Comparison of ENCODE assay signal across 16 cellular contexts in the genomic region with DNA sequence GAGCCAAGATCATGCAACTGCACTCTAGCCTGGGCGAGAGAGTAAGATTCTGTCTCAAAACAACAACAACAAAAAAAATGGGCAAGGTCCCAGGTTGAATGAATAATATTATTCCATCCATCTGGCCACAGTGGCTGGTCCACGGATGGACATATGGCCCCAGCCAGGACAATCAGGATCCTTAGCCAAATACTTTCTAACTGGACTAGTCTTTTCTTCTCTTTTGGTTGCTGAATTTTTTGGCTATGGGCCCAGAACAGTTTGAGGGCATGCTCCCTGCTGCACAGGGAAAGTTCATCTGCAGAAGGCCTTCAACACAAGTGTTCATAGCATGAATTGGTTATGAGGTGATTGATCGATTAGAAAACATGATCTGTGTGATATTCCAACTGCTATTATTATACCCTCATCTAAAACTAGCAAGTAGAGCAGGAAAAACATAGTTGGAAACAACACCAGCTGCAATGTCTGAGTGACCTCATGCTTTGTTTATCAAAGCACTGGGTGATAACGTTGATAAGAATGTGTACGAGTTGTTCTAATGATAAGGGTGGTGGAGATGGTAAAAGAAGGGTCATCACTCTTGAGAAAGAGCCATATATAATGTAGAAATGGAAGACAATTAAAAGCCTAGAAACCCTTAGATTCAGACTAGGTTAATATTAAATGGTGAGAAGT. TPM values are rescaled to one million over a fixed set of nuclear protein-coding genes. Genes with fewer than 3 reads are reported as not detected.
A peak's percentile ranks its signal among the peaks of the same experiment; 100 is the strongest.
DNase-seq lines count a peak whose midpoint lies in the region; ATAC-seq and TF ChIP-seq lines count a peak whose summit lies in the region.
"Had no signal": no experiment of that assay in that cellular context is flagged by ENCODE, and none has a peak within 500 bp of the region (broad histone marks: within the 10 kb centered on the region; RNA-seq: fewer than 3 reads in every experiment).

No MANE protein-coding gene starts in this region.

- no peaks in the 10 kb centered on the region for H3K9me3 ChIP-seq in uterus
- H3K9me3 ChIP-seq: psoas muscle, SK-N-SH, suprapubic skin had no signal

- no peaks in the 10 kb centered on the region for H3K4me1 ChIP-seq in uterus

- no peaks in the 10 kb centered on the region for H3K36me3 ChIP-seq in uterus
- H3K36me3 ChIP-seq: suprapubic skin had no signal

- no peaks in the 10 kb centered on the region for H3K27me3 ChIP-seq in uterus
- H3K27me3 ChIP-seq: suprapubic skin had no signal

- no peaks in the 10 kb centered on the region for H3K4me1 Mint-ChIP-seq in activated CD4-positive, alpha-beta T cell treated with anti-CD3 and anti-CD28 coated beads, Interleukin-2, amount 10 ng/mL, durations not matched to agents 24 days and 14 days
- H3K4me1 Mint-ChIP-seq: central memory CD8-positive, alpha-beta T cell had no signal

- no peaks in the 10 kb centered on the region for H3K36me3 Mint-ChIP-seq in activated CD4-positive, alpha-beta T cell treated with anti-CD3 and anti-CD28 coated beads, Interleukin-2, amount 10 ng/mL, durations not matched to agents 24 days and 14 days (ENCODE audit: low read depth)

- intact Hi-C loops in uterus (cut with DNase I; ENCODE audit: low total_unique reads): no loop called here
- intact Hi-C loops in activated CD4-positive, alpha-beta T cell treated with anti-CD3 and anti-CD28 coated beads, Interleukin-2, amount 10 ng/mL, durations not matched to agents 24 days and 14 days (cut with micrococcal nuclease): no loop called here

- H3K27me3 Mint-ChIP-seq in activated CD4-positive, alpha-beta T cell treated with anti-CD3 and anti-CD28 coated beads, Interleukin-2, amount 10 ng/mL, durations not matched to agents 24 days and 14 days: peaks cover 2% of the 10 kb centered on the region

- no peak for TF ChIP-seq CTCF in choroid plexus epithelial cell (conservative IDR thresholded peaks at IDR 0.05; ENCODE audit: low read depth, low read length)
- no peak for TF ChIP-seq CTCF in uterus (IDR thresholded peaks at IDR 0.05)

- no peak overlapping the region for H3K27ac Mint-ChIP-seq in activated CD4-positive, alpha-beta T cell treated with anti-CD3 and anti-CD28 coated beads, Interleukin-2, amount 10 ng/mL, durations not matched to agents 24 days and 14 days
- H3K27ac Mint-ChIP-seq: HFFc6 had no signal

- peak; percentile 0 for DNase-seq in NCI-H748 (lab: John Stamatoyannopoulos, UW; ENCODE audit: unreplicated experiment)
- DNase-seq in NCI-H748 treated with DMSO at 0.1 percent for 48 hours (lab: John Stamatoyannopoulos, UW): no peak
- DNase-seq in choroid plexus epithelial cell (ENCODE audit: low read depth): peak; percentile 61
- peak; percentile 68 for DNase-seq in left lobe of liver (ENCODE audit: low spot score)
- DNase-seq in uterus: peak in 1 of 2 donors; percentile 17
- DNase-seq in activated CD4-positive, alpha-beta T cell treated with anti-CD3 and anti-CD28 coated beads, Interleukin-2, amount 10 ng/mL, durations not matched to agents 24 days and 14 days: no peak
- DNase-seq in activated CD8-positive, alpha-beta memory T cell treated with anti-CD3 and anti-CD28 coated beads for 24 hours: no peak
- no peak for DNase-seq in NOMO-1 treated with dmso at 0.1 percent for 144 hours (lab: John Stamatoyannopoulos, UW; ENCODE audit: unreplicated experiment)
- DNase-seq: activated CD4-positive, CD25-positive, alpha-beta regulatory T cell treated with anti-CD3 and anti-CD28 coated beads, Interleukin-2, amount 50 U/mL, for 72 hours; DMS153; HFFc6; NCI-H82; psoas muscle; SK-N-SH had no signal

- peaks cover 7% of the 10 kb centered on the region for H3K9me3 Mint-ChIP-seq in activated CD4-positive, alpha-beta T cell treated with anti-CD3 and anti-CD28 coated beads, Interleukin-2, amount 10 ng/mL, durations not matched to agents 24 days and 14 days
- H3K9me3 Mint-ChIP-seq: central memory CD8-positive, alpha-beta T cell had no signal

- peak; percentile 82 for ATAC-seq in left lobe of liver

- no peak overlapping the region for H3K4me3 ChIP-seq in choroid plexus epithelial cell (ENCODE audit: low read depth, low read length)
- H3K4me3 ChIP-seq in uterus: no peak overlapping the region
- H3K4me3 ChIP-seq: psoas muscle, suprapubic skin had no signal

- TF ChIP-seq POLR2A in uterus (IDR thresholded peaks at IDR 0.05): no peak

- no peak overlapping the region for H3K4me3 Mint-ChIP-seq in activated CD4-positive, alpha-beta T cell treated with anti-CD3 and anti-CD28 coated beads, Interleukin-2, amount 10 ng/mL, durations not matched to agents 24 days and 14 days
- H3K4me3 Mint-ChIP-seq: central memory CD8-positive, alpha-beta T cell; HFFc6 had no signal

- H3K27ac ChIP-seq in uterus: peak overlapping the region; percentile 36 to 48
- H3K27ac ChIP-seq: psoas muscle, suprapubic skin had no signal

RNA-seq across cellular contexts. Expression of gene RNF103, which starts 47.8 kb away (rescaled TPM):
- total RNA-seq in left lobe of liver: 43.6 TPM
- total RNA-seq in uterus: 10 to 100 TPM; 33.2 to 55.5 (median 51.8) TPM
- total RNA-seq in activated CD4-positive, alpha-beta T cell treated with anti-CD3 and anti-CD28 coated beads, Interleukin-2, amount 10 ng/mL, durations not matched to agents 24 days and 14 days: 11.7 and 12.1 TPM in 2 replicates

RNA-seq across cellular contexts. Expression of gene RMND5A, which starts 48.6 kb away (rescaled TPM):
- total RNA-seq in left lobe of liver: 42.5 TPM
- 10 to 100 TPM; 33.6 to 71.5 (median 38.0) TPM for total RNA-seq in uterus
- total RNA-seq in activated CD4-positive, alpha-beta T cell treated with anti-CD3 and anti-CD28 coated beads, Interleukin-2, amount 10 ng/mL, durations not matched to agents 24 days and 14 days: 42.0 and 46.4 TPM in 2 replicates

Comparison
In these comparisons a context has a peak if more than half of its experiments do, and no peak if none do; other contexts are left out.
1. DNase-seq: peak in NCI-H748 (single experiment), choroid plexus epithelial cell (single experiment) and left lobe of liver (single experiment); none in NCI-H748 treated with DMSO at 0.1 percent for 48 hours (single experiment), activated CD4-positive, alpha-beta T cell treated with anti-CD3 and anti-CD28 coated beads, Interleukin-2, amount 10 ng/mL, durations not matched to agents 24 days and 14 days (single experiment), activated CD8-positive, alpha-beta memory T cell treated with anti-CD3 and anti-CD28 coated beads for 24 hours (single experiment) and NOMO-1 treated with dmso at 0.1 percent for 144 hours (single experiment).